16 cellular contexts compared by ENCODE assay signal in genomic region chr15:98724495-98724894, GRCh38.
DNase-seq lines count a peak whose midpoint lies in the region; ATAC-seq, FAIRE-seq and TF ChIP-seq lines count a peak whose summit lies in the region.
"Had no signal": no experiment of that assay in that cellular context is flagged by ENCODE, and none has a peak within 500 bp of the region (broad histone marks: within the 10 kb centered on the region; RNA-seq: fewer than 3 reads in every experiment).

No MANE protein-coding gene starts in this region.

- H3K4me3 Mint-ChIP-seq in nephron: no peak overlapping the region
- no peak overlapping the region for H3K4me3 Mint-ChIP-seq in activated naive CD4-positive, alpha-beta T cell treated with anti-CD3 and anti-CD28 coated beads for 36 hours
- H3K4me3 Mint-ChIP-seq: HFFc6 had no signal

- BruUV-seq in PC-9 (replicated peaks; lab: Mats Ljungman, UMichigan): no TSS peak

- FAIRE-seq in A549 (lab: Jason Lieb, UNC): no peak

- peak overlapping the region; percentile 79 for H3K4me2 ChIP-seq in A549
- H3K4me2 ChIP-seq in PC-9: no peak overlapping the region
- peak overlapping the region; percentile 67 for H3K4me2 ChIP-seq in hepatocyte
- H3K4me2 ChIP-seq: KMS-11 had no signal

- H2AFZ ChIP-seq in PC-9 (no peak overlapping the region), hepatocyte (no peak overlapping the region)

- peak overlapping the region; percentile 8 to 93 (median 84) for H3K27ac Mint-ChIP-seq in nephron
- H3K27ac Mint-ChIP-seq in activated naive CD4-positive, alpha-beta T cell treated with anti-CD3 and anti-CD28 coated beads for 36 hours: no peak overlapping the region
- H3K27ac Mint-ChIP-seq: HFFc6 had no signal

- WGBS in A549 (ENCODE audit: missing lambda C conversion rate): 61% methylated on average over 9 of the region's 9 CpGs
- 81% methylated on average over 9 of the region's 9 CpGs for WGBS in hepatocyte (ENCODE audit: low lambda C conversion rate, missing lambda C conversion rate)

- H3K36me3 ChIP-seq in PC-9 (ENCODE audit: low read depth) (no peaks in the 10 kb centered on the region), hepatocyte (replicated peaks; ENCODE audit: insufficient read depth, low read depth) (no peaks in the 10 kb centered on the region)

- CTCF ChIA-PET in A549 (lab: Yijun Ruan, JAX) (interaction anchor here (1.3 kb wide), 1 partner anchor 21 kb away, joined by 3 read pairs; no protein-coding TSS in a partner anchor), PC-9 (lab: Charles Lee) (interaction anchor here (0.6 kb wide), 1 partner anchor 46 kb away, joined by 3 read pairs; no protein-coding TSS in a partner anchor)
- CTCF ChIA-PET in activated naive CD4-positive, alpha-beta T cell treated with anti-CD3 and anti-CD28 coated beads for 36 hours (lab: Charles Lee): no interaction called here

- TF ChIP-seq RAD21 in A549 (conservative IDR thresholded peaks at IDR 0.05 in 1 of 2, IDR thresholded peaks at IDR 0.05 in 1 of 2): no peak

- peaks cover 7% of the 10 kb centered on the region for H3K36me3 Mint-ChIP-seq in nephron (ENCODE audit: low read depth)
- peaks cover 5% of the 10 kb centered on the region for H3K36me3 Mint-ChIP-seq in activated naive CD4-positive, alpha-beta T cell treated with anti-CD3 and anti-CD28 coated beads for 36 hours (ENCODE audit: low read depth)

- ATAC-seq in A549 (no peak), GM18861 (IDR thresholded peaks at IDR 0.05; ENCODE audit: unreplicated experiment) (no peak)

- TF ChIP-seq CTCF in A549 (IDR thresholded peaks at IDR 0.05) (no peak), PC-9 (conservative IDR thresholded peaks at IDR 0.05) (no peak), hepatocyte (IDR thresholded peaks at IDR 0.05; ENCODE audit: poor library complexity) (no peak), nephron (IDR thresholded peaks at IDR 0.05; ENCODE audit: unreplicated experiment in 3 of 3) (no peak)

- H3K4me1 ChIP-seq in A549: peaks cover 97% of the 10 kb centered on the region
- peaks cover 43% of the 10 kb centered on the region for H3K4me1 ChIP-seq in PC-9 (replicated peaks; ENCODE audit: insufficient read depth)
- H3K4me1 ChIP-seq in hepatocyte (ENCODE audit: insufficient read depth): peaks cover 53% of the 10 kb centered on the region

- H3K9me3 Mint-ChIP-seq in nephron: no peaks in the 10 kb centered on the region
- no peaks in the 10 kb centered on the region for H3K9me3 Mint-ChIP-seq in activated naive CD4-positive, alpha-beta T cell treated with anti-CD3 and anti-CD28 coated beads for 36 hours
- H3K9me3 Mint-ChIP-seq: HFFc6 had no signal

- H3K9me2 ChIP-seq in PC-9 (ENCODE audit: insufficient read depth) (no peaks in the 10 kb centered on the region), hepatocyte (replicated peaks; ENCODE audit: insufficient read depth) (no peaks in the 10 kb centered on the region)

- POLR2A ChIA-PET in A549 (lab: Yijun Ruan, JAX): no interaction called here
- POLR2A ChIA-PET in PC-9 (lab: Charles Lee; ENCODE audit: unreplicated experiment): interaction anchor here (0.6 kb wide), 1 partner anchor 388 kb away, joined by 6 read pairs; no protein-coding TSS in a partner anchor

- H3K4me3 ChIP-seq in A549: 0 out of 3 replicates have a peak overlapping the region, but pooled peaks have one; percentile 5
- no peak overlapping the region for H3K4me3 ChIP-seq in PC-9
- H3K4me3 ChIP-seq in hepatocyte: no peak overlapping the region

- no peaks in the 10 kb centered on the region for H4K20me1 ChIP-seq in PC-9 (ENCODE audit: insufficient read depth)
- peaks cover 8% of the 10 kb centered on the region for H4K20me1 ChIP-seq in hepatocyte (ENCODE audit: insufficient read depth, poor library complexity, severe bottlenecking)

- no peaks in the 10 kb centered on the region for H3K9me3 ChIP-seq in A549
- no peaks in the 10 kb centered on the region for H3K9me3 ChIP-seq in PC-9 (ENCODE audit: insufficient read depth, low read depth)
- no peaks in the 10 kb centered on the region for H3K9me3 ChIP-seq in hepatocyte (ENCODE audit: low read depth)

- peaks cover 88% of the 10 kb centered on the region for H3K79me2 ChIP-seq in PC-9 (ENCODE audit: low read depth)
- peaks cover 86% of the 10 kb centered on the region for H3K79me2 ChIP-seq in hepatocyte

- H3K27ac ChIP-seq in A549 (peak overlapping the region; percentile 64 to 92), PC-9 (peak overlapping the region; percentile 91; the same call in 1 of the 2 replicates), hepatocyte (peak overlapping the region; percentile 86)
- H3K27ac ChIP-seq: C4-2B, KMS-11 had no signal

- no peak for TF ChIP-seq EP300 in A549 (IDR thresholded peaks at IDR 0.05)

- H3K27me3 Mint-ChIP-seq in nephron (ENCODE audit: low read depth): peaks cover 3% of the 10 kb centered on the region
- no peaks in the 10 kb centered on the region for H3K27me3 Mint-ChIP-seq in activated naive CD4-positive, alpha-beta T cell treated with anti-CD3 and anti-CD28 coated beads for 36 hours (ENCODE audit: low read depth)

- H3F3A ChIP-seq in PC-9 (ENCODE audit: insufficient read depth, low read depth): peaks cover 25% of the 10 kb centered on the region

- no peak for TF ChIP-seq POLR2A in A549 (IDR thresholded peaks at IDR 0.05; ENCODE audit: low read length)

- H3K4me1 Mint-ChIP-seq in nephron: peaks cover 72% of the 10 kb centered on the region
- peaks cover 75% of the 10 kb centered on the region for H3K4me1 Mint-ChIP-seq in activated naive CD4-positive, alpha-beta T cell treated with anti-CD3 and anti-CD28 coated beads for 36 hours (ENCODE audit: low read depth)

- DNase-seq in A549 (ENCODE audit: low read depth in 1 of 2, low spot score in 1 of 2): no peak
- DNase-seq in PC-9: no peak
- DNase-seq in hepatocyte (ENCODE audit: low spot score): peak; percentile 27
- no peak for DNase-seq in COLO668 (lab: John Stamatoyannopoulos, UW; ENCODE audit: unreplicated experiment)
- no peak for DNase-seq in ecto neural progenitor cell (ENCODE audit: low spot score)
- DNase-seq in activated naive CD4-positive, alpha-beta T cell treated with anti-CD3 and anti-CD28 coated beads for 36 hours: no peak
- DNase-seq: COR-L47, DMS53, HFFc6, NCI-H1436 treated with DMSO at 0.1 percent for 48 hours, NCI-H2081 treated with DMSO at 0.1 percent for 48 hours, NCI-H510A treated with DMSO at 0.1 percent for 48 hours had no signal

- H3K27me3 ChIP-seq in PC-9 (ENCODE audit: insufficient read depth, low read depth) (no peaks in the 10 kb centered on the region), hepatocyte (no peaks in the 10 kb centered on the region)

- intact Hi-C loops in PC-9 (cut with micrococcal nuclease; ENCODE audit: unreplicated experiment): no loop called here
- intact Hi-C loops in activated naive CD4-positive, alpha-beta T cell treated with anti-CD3 and anti-CD28 coated beads for 36 hours (cut with micrococcal nuclease): no loop called here

TF ChIP-seq in A549, 52 proteins besides CTCF, POLR2A, EP300 and RAD21:
- no peak for TF ChIP-seq MAFK (IDR thresholded peaks at IDR 0.05; ENCODE audit: partially characterized antibody)
- TF ChIP-seq FOSB (CRISPR knock-in tag; IDR thresholded peaks at IDR 0.05): no peak
- TF ChIP-seq KDM1A (IDR thresholded peaks at IDR 0.05; ENCODE audit: low read depth): no peak
- no peak for TF ChIP-seq RARB (CRISPR knock-in tag; IDR thresholded peaks at IDR 0.05)
- no peak for TF ChIP-seq ZSCAN20 (CRISPR knock-in tag; IDR thresholded peaks at IDR 0.05)
- TF ChIP-seq MAZ (IDR thresholded peaks at IDR 0.05; ENCODE audit: borderline replicate concordance, low read depth, low read length): no peak
- no peak for TF ChIP-seq CEBPB (IDR thresholded peaks at IDR 0.05)
- no peak for TF ChIP-seq REST (IDR thresholded peaks at IDR 0.05)
- no peak for TF ChIP-seq NPAS2 (CRISPR knock-in tag; IDR thresholded peaks at IDR 0.05; ENCODE audit: borderline replicate concordance)
- TF ChIP-seq RFX5 (IDR thresholded peaks at IDR 0.05): no peak
- TF ChIP-seq JUNB (IDR thresholded peaks at IDR 0.05): no peak
